Comparison of ENCODE assay signal across 24 cellular contexts in the genomic region with DNA sequence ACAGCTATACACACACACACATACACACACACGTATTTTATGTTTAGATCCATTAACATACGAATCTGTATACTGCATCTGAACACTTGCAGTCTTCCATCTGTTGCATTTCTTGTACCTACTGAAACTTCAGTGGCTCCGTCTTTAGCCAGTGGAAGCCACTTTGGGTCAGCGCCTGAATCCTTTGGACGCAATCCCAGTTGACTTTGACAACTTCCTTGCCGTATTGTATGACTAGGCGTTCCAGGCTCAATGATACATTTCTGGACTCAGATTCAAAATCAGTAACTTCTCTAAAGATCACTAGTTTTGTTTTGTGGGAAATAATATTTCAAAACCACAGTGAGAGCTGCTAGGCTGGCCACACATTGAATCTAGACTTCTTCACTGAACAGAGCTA.
"Had no signal": no experiment of that assay in that cellular context is flagged by ENCODE, and none has a peak within 500 bp of the region (broad histone marks: within the 10 kb centered on the region; RNA-seq: fewer than 3 reads in every experiment).

No MANE protein-coding gene starts in this region.

- H3K27ac ChIP-seq: left ventricle myocardium inferior, tibial nerve, uterus had no signal

- H3K4me3 Mint-ChIP-seq: activated CD4-positive, alpha-beta memory T cell treated with anti-CD3 and anti-CD28 coated beads, Interleukin-2, amount 10 ng/mL, durations not matched to agents 7 days and 5 days; activated naive CD4-positive, alpha-beta T cell treated with anti-CD3 and anti-CD28 coated beads for 36 hours; activated naive CD8-positive, alpha-beta T cell treated with anti-CD3 and anti-CD28 coated beads, Interleukin-2, amount 10 ng/mL, durations not matched to agents 7 days and 5 days; activated T-cell treated with anti-CD3 and anti-CD28 coated beads, Interleukin-2, amount 50 U/mL, for 72 hours; effector memory CD8-positive, alpha-beta T cell; immature natural killer cell; naive B cell; stimulated activated naive CD8-positive, alpha-beta T cell treated with anti-CD3 and anti-CD28 coated beads, Interleukin-15, Interleukin-2, amounts not matched to agents 100 ng/mL and 50 ng/mL, for 24 hours had no signal

- H3K4me1 ChIP-seq: left ventricle myocardium inferior, tibial nerve, uterus had no signal

- H3K9me3 ChIP-seq: uterus had no signal

- H3K4me3 ChIP-seq: left ventricle myocardium inferior, mucosa of descending colon, tibial nerve, uterus had no signal

- H3K36me3 ChIP-seq: left ventricle myocardium inferior, tibial nerve, uterus had no signal

- DNase-seq: activated CD4-positive, alpha-beta memory T cell treated with anti-CD3 and anti-CD28 coated beads, Interleukin-2, amount 10 ng/mL, durations not matched to agents 7 days and 5 days; activated CD4-positive, alpha-beta T cell treated with anti-CD3 and anti-CD28 coated beads for 48 hours; activated effector memory CD4-positive, alpha-beta T cell treated with Interleukin-2 at 50 U/mL for 16 hours; activated naive CD4-positive, alpha-beta T cell treated with anti-CD3 and anti-CD28 coated beads for 36 hours; activated naive CD8-positive, alpha-beta T cell treated with anti-CD3 and anti-CD28 coated beads, Interleukin-2, amount 10 ng/mL, durations not matched to agents 7 days and 5 days; activated T-cell treated with anti-CD3 and anti-CD28 coated beads, Interleukin-2, amount 50 U/mL, for 72 hours; amygdala; caudate nucleus; effector memory CD8-positive, alpha-beta T cell; foreskin fibroblast; immature natural killer cell; kidney glomerular epithelial cell; left ventricle myocardium inferior; mammary epithelial cell; naive B cell; stimulated activated CD4-positive, alpha-beta T cell treated with anti-CD3 and anti-CD28 coated beads, Interleukin-12 subunit alpha, Interleukin-12 subunit beta, amount 100 ng/mL, for 4 hours; stimulated activated CD4-positive, alpha-beta T cell treated with anti-CD3 and anti-CD28 coated beads, Interleukin-4, amount 100 ng/mL, for 4 hours; uterus had no signal

- H3K4me1 Mint-ChIP-seq: activated CD4-positive, alpha-beta memory T cell treated with anti-CD3 and anti-CD28 coated beads, Interleukin-2, amount 10 ng/mL, durations not matched to agents 7 days and 5 days; activated naive CD8-positive, alpha-beta T cell treated with anti-CD3 and anti-CD28 coated beads, Interleukin-2, amount 10 ng/mL, durations not matched to agents 7 days and 5 days; immature natural killer cell; naive B cell had no signal

- H3K27me3 ChIP-seq: uterus had no signal

- H3K27ac Mint-ChIP-seq: activated CD4-positive, alpha-beta memory T cell treated with anti-CD3 and anti-CD28 coated beads, Interleukin-2, amount 10 ng/mL, durations not matched to agents 7 days and 5 days; activated naive CD4-positive, alpha-beta T cell treated with anti-CD3 and anti-CD28 coated beads for 36 hours; activated naive CD8-positive, alpha-beta T cell treated with anti-CD3 and anti-CD28 coated beads, Interleukin-2, amount 10 ng/mL, durations not matched to agents 7 days and 5 days; activated T-cell treated with anti-CD3 and anti-CD28 coated beads, Interleukin-2, amount 50 U/mL, for 72 hours; effector memory CD8-positive, alpha-beta T cell; immature natural killer cell; naive B cell; progenitor cell of endocrine pancreas; stimulated activated naive CD8-positive, alpha-beta T cell treated with anti-CD3 and anti-CD28 coated beads, Interleukin-15, Interleukin-2, amounts not matched to agents 100 ng/mL and 50 ng/mL, for 24 hours had no signal

- H3K36me3 Mint-ChIP-seq: activated naive CD8-positive, alpha-beta T cell treated with anti-CD3 and anti-CD28 coated beads, Interleukin-2, amount 10 ng/mL, durations not matched to agents 7 days and 5 days; immature natural killer cell had no signal

- ATAC-seq: activated T-cell treated with anti-CD3 and anti-CD28 coated beads, Interleukin-2, amount 50 U/mL, for 72 hours; effector memory CD8-positive, alpha-beta T cell; esophagus mucosa; mucosa of descending colon; SK-N-SH treated with all-trans-retinoic acid at 6 μM for 48 hours had no signal
